ENCODE assay signal across 8 cellular contexts in the genomic region with DNA sequence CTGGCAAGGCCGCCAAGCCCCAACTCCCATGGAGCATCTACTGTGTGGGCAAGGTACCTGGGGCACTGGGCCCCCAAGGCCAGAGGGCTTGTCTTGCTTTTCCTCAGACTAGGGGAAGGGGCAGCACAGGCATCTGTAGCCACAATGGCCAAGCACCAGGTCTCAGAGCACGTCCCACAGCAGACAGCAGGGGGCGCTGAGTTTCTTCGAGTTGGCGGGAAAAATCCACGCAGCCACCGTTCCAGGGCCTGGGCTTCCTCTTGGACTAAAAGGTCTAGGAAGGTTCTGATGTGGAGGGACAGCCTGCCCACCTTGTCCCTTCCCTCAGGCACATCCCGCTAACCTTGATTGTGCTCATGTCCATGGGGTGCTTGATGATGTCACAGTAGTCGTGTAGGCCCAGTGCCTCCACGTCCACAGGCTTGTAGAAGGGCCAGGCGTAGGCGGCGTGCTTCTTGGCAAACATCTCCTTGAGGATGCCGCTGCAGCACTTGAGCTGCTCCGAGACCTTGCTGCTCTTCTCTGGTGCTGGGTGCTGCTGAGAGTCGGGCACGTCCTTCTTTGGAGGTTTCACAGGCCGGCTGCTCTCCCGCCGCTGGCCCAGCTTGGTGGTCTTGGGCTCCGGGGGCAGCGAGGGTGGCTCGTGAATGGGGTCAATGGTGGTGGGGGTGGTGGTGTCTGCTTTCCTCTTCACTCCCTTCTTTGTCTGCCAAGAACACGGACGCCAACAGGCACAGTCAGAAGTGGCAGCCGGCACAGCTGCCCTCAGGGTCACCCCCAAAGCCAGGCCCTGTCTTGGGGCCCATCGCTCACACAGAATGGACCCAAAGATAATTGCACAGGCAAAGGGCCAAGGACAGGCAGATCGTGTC. TPM values are rescaled to one million over a fixed set of nuclear protein-coding genes. Genes with fewer than 3 reads are reported as not detected.
DNase-seq lines count a peak whose midpoint lies in the region; ATAC-seq lines count a peak whose summit lies in the region.

No MANE protein-coding gene starts in this region.

- ATAC-seq in GM18909 (IDR thresholded peaks at IDR 0.05; ENCODE audit: poor library complexity, unreplicated experiment) = no peak

- H3K4me1 ChIP-seq in esophagus (ENCODE audit: control insufficient read depth in 2 of 2, insufficient read depth in 2 of 2, low read length in 1 of 2) = peaks cover 7 to 21% of the 10 kb centered on the region in 2 donors

- WGBS in esophagus, 2 donors = 60 to 62% methylated on average over 28 of the region's 28 CpGs

- no peaks in the 10 kb centered on the region for H3K9me3 ChIP-seq in esophagus (ENCODE audit: control insufficient read depth in 2 of 2, insufficient read depth in 1 of 2, low read depth in 1 of 2, low read length in 1 of 2)

- no peak overlapping the region for H3K4me3 ChIP-seq in esophagus (ENCODE audit: low read depth in 1 of 2, low read length in 2 of 2)

- peaks cover 24 to 66% of the 10 kb centered on the region in 2 donors for H3K36me3 ChIP-seq in esophagus (ENCODE audit: control insufficient read depth in 2 of 2, insufficient read depth in 2 of 2, low read length in 1 of 2)

- DNase-seq in NCI-H526 (lab: John Stamatoyannopoulos, UW) (peak; percentile 42 to 72), NCI-H526 treated with DMSO at 0.1 percent for 48 hours (lab: John Stamatoyannopoulos, UW) (no peak), NOMO-1 (lab: John Stamatoyannopoulos, UW; ENCODE audit: unreplicated experiment in 2 of 2) (peak; percentile 17 to 35), myocyte (ENCODE audit: low read depth) (peak; percentile 73)
- peak; percentile 88 for DNase-seq in activated CD8-positive, alpha-beta memory T cell treated with anti-CD3 and anti-CD28 coated beads, Interleukin-2, amount 50 U/mL, for 48 hours
- peak; percentile 31 to 61 for DNase-seq in stimulated activated CD8-positive, alpha-beta memory T cell treated with anti-CD3 and anti-CD28 coated beads, Interleukin-7, amount 100 ng/mL, for 1 hour (ENCODE audit: low read depth in 2 of 2)

- H3K27me3 ChIP-seq in esophagus (ENCODE audit: control insufficient read depth in 1 of 2, insufficient read depth in 2 of 2, low read length in 2 of 2) = no peaks in the 10 kb centered on the region

- H3K27ac ChIP-seq in esophagus (ENCODE audit: low read depth in 2 of 2, low read length in 1 of 2) = peak overlapping the region; percentile 50 to 59

RNA-seq across cellular contexts. Expression of a gene that starts 32.0 kb away (rescaled TPM):
- polyA plus RNA-seq in esophagus = 10 to 100 TPM; 30.4 to 69.8 TPM
- total RNA-seq in myocyte = 0.16 TPM in 1 of 2 replicates, not detected in the other
- 0.14 TPM for polyA plus RNA-seq in myocyte (2012)
